8 cellular contexts compared by ENCODE assay signal in genomic region chr9:12723409-12724028, GRCh38. TPM values are rescaled to one million over a fixed set of nuclear protein-coding genes. Genes with fewer than 3 reads are reported as not detected.
DNase-seq lines count a peak whose midpoint lies in the region; ATAC-seq, FAIRE-seq and TF ChIP-seq lines count a peak whose summit lies in the region.

No MANE protein-coding gene starts in this region.

- no peaks in the 10 kb centered on the region for H3K9me1 ChIP-seq in keratinocyte (ENCODE audit: control insufficient read depth, extremely low read depth, insufficient read depth, low read length)

- H3K9me3 ChIP-seq in A549, result no peaks in the 10 kb centered on the region
- no peaks in the 10 kb centered on the region for H3K9me3 ChIP-seq in keratinocyte (ENCODE audit: control insufficient read depth, low read depth, low read length)

- no peaks in the 10 kb centered on the region for H3K4me1 Mint-ChIP-seq in activated T-cell treated with anti-CD3 and anti-CD28 coated beads, Interleukin-2, amount 50 U/mL, for 72 hours (ENCODE audit: low read depth)

- no peaks in the 10 kb centered on the region for H3K36me3 ChIP-seq in keratinocyte (ENCODE audit: control insufficient read depth in 2 of 2, extremely low read depth in 1 of 2, insufficient read depth in 2 of 2, low read length in 2 of 2)

- peak overlapping the region; percentile 58 to 60; a peak in 5 of 6 replicates for H3K27ac ChIP-seq in A549
- H3K27ac ChIP-seq in keratinocyte (ENCODE audit: control insufficient read depth, insufficient read depth, low read length), result peak overlapping the region; percentile 15

- TF ChIP-seq POLR2A in A549 (IDR thresholded peaks at IDR 0.05; ENCODE audit: low read length), result no peak

- dilution Hi-C loops in keratinocyte (cut with MboI; ENCODE audit: extremely low pct_ligation_motif_present, low sequenced_read_pairs), result no loop called here

- H3K4me2 ChIP-seq in A549 (no peak overlapping the region), keratinocyte (ENCODE audit: control insufficient read depth, extremely low read depth, insufficient read depth, low read depth, low read length) (no peak overlapping the region)

- CTCF ChIA-PET in A549 (lab: Yijun Ruan, JAX), result interaction anchor here (0.6 to 9.8 kb wide), 35 partner anchors 10 to 1710 kb away, joined by 3 to 91 read pairs (median 4); partner anchors contain the start of gene LURAP1L

- no peaks in the 10 kb centered on the region for H3K27me3 ChIP-seq in keratinocyte (ENCODE audit: control insufficient read depth, extremely low read depth, insufficient read depth, low read length)

- peak; percentile 83 for TF ChIP-seq CTCF in A549 (IDR thresholded peaks at IDR 0.05)
- peak in 1 of 3 experiments; percentile 34 for TF ChIP-seq CTCF in keratinocyte (optimal IDR thresholded peaks at IDR 0.05 in 1 of 3, IDR thresholded peaks at IDR 0.05 in 1 of 3, conservative IDR thresholded peaks at IDR 0.05 in 1 of 3; ENCODE audit: extremely low read depth in 1 of 3, insufficient read depth in 2 of 3, low read length in 3 of 3)

- H3K4me1 ChIP-seq in A549, result peaks cover 20% of the 10 kb centered on the region; the same call in 2 of the 3 replicates
- peaks cover 18% of the 10 kb centered on the region for H3K4me1 ChIP-seq in keratinocyte (ENCODE audit: control insufficient read depth, extremely low read depth, insufficient read depth, low read length)

- H3K27ac Mint-ChIP-seq in activated T-cell treated with anti-CD3 and anti-CD28 coated beads, Interleukin-2, amount 50 U/mL, for 72 hours, result no peak overlapping the region

- peak; percentile 87 for FAIRE-seq in A549 (lab: Jason Lieb, UNC)
- no peak for FAIRE-seq in keratinocyte (lab: Jason Lieb, UNC)

- no peaks in the 10 kb centered on the region for H3K27me3 Mint-ChIP-seq in activated T-cell treated with anti-CD3 and anti-CD28 coated beads, Interleukin-2, amount 50 U/mL, for 72 hours (ENCODE audit: low read depth)

- no peaks in the 10 kb centered on the region for H4K20me1 ChIP-seq in keratinocyte (ENCODE audit: control insufficient read depth, extremely low read depth, insufficient read depth, low read length)

- no peak overlapping the region for H3K4me3 Mint-ChIP-seq in activated T-cell treated with anti-CD3 and anti-CD28 coated beads, Interleukin-2, amount 50 U/mL, for 72 hours

- POLR2A ChIA-PET in A549 (lab: Yijun Ruan, JAX), result interaction anchor here (1.9 kb wide), 1 partner anchor 53 kb away, joined by 5 read pairs; no protein-coding TSS in a partner anchor

- H3K36me3 Mint-ChIP-seq in activated T-cell treated with anti-CD3 and anti-CD28 coated beads, Interleukin-2, amount 50 U/mL, for 72 hours (ENCODE audit: insufficient read depth in 2 of 2), result no peaks in the 10 kb centered on the region

- H3K9ac ChIP-seq in keratinocyte (ENCODE audit: control insufficient read depth, extremely low read depth, insufficient read depth, low read length), result no peak overlapping the region

- H3K79me2 ChIP-seq in keratinocyte (ENCODE audit: control insufficient read depth, insufficient read depth, low read length), result no peaks in the 10 kb centered on the region

- TF ChIP-seq RAD21 in A549 (conservative IDR thresholded peaks at IDR 0.05 in 1 of 2, IDR thresholded peaks at IDR 0.05 in 1 of 2), result peak; percentile 83 to 93

- H3K9me3 Mint-ChIP-seq in activated T-cell treated with anti-CD3 and anti-CD28 coated beads, Interleukin-2, amount 50 U/mL, for 72 hours, result peaks cover 4 to 13% of the 10 kb centered on the region in 2 donors

- peak in 1 of 2 experiments; percentile 44 for DNase-seq in A549 (ENCODE audit: low read depth in 1 of 2, low spot score in 1 of 2)
- peak; percentile 61 for DNase-seq in HCEC 1CT
- DNase-seq in SKM-1 treated with dmso at 0.1 percent for 144 hours (lab: John Stamatoyannopoulos, UW; ENCODE audit: unreplicated experiment), result peak; percentile 17
- DNase-seq in keratinocyte (ENCODE audit: low read depth, low spot score), result no peak
- DNase-seq in activated T-cell treated with anti-CD3 and anti-CD28 coated beads, Interleukin-2, amount 50 U/mL, for 72 hours, result no peak
- no peak for DNase-seq in effector CD8-positive, alpha-beta T cell (lab: John Stamatoyannopoulos, UW)
- DNase-seq in SK-N-DZ (ENCODE audit: low spot score), result no peak

- WGBS in A549 (ENCODE audit: missing lambda C conversion rate), result 8% methylated on average over 5 of the region's 5 CpGs

- peak overlapping the region; percentile 69 for H2AFZ ChIP-seq in keratinocyte (ENCODE audit: control insufficient read depth, low read length)

- ATAC-seq in A549, result peak in 1 of 2 experiments; percentile 53; a peak in 3 of 6 replicates
- ATAC-seq in activated T-cell treated with anti-CD3 and anti-CD28 coated beads, Interleukin-2, amount 50 U/mL, for 72 hours (replicated peaks in 1 of 2), result no peak
- no peak for ATAC-seq in GM19455 (IDR thresholded peaks at IDR 0.05; ENCODE audit: unreplicated experiment)

- no peak for TF ChIP-seq EP300 in A549 (IDR thresholded peaks at IDR 0.05)

- no peak overlapping the region for H3K4me3 ChIP-seq in A549
- H3K4me3 ChIP-seq in keratinocyte (ENCODE audit: control insufficient read depth in 2 of 3, extremely low read depth in 1 of 3, insufficient read depth in 2 of 3, low read depth in 1 of 3, low read length in 3 of 3), result no peak overlapping the region

TF ChIP-seq in A549, 52 proteins besides CTCF, POLR2A, EP300 and RAD21:
- TF ChIP-seq CEBPB (IDR thresholded peaks at IDR 0.05) (peak; percentile 38 to 74; a peak in 3 of 4 replicates), SMC3 (IDR thresholded peaks at IDR 0.05) (peak; percentile 96), BCL3 (IDR thresholded peaks at IDR 0.05) (no peak)
TF ChIP-seq in A549: peak in this region for 2.

RNA-seq across cellular contexts. Expression of gene TYRP1, which starts 30.3 kb away (rescaled TPM):
- polyA plus RNA-seq in A549 (2011; rRNA removed) (0.12 and 0.17 TPM in 2 replicates), A549 (2017; fragmentation: RNase III; extraction: RNeasy Plus Mini Kit Qiagen cat#74134 plus additional on column Dnase treatment) (0.12 TPM in 2 of 3 replicates, not detected in the other), keratinocyte (0.07 to 0.50 TPM (median 0.19 TPM) in 3 replicates)
- polyA plus RNA-seq in A549 (2012; cell fraction: cytosol; rRNA removed), result not detected in 2 replicates
- not detected in 2 replicates for polyA plus RNA-seq in A549 (2012; cell fraction: nucleus; rRNA removed)
- polyA minus RNA-seq in A549 (2011; rRNA and poly(A)+ RNA removed), result not detected in 2 replicates
- 0.32 TPM for polyA plus RNA-seq in keratinocyte (2011; ENCODE audit: low read depth)
- 1.9 and 4.7 TPM in 2 replicates for polyA plus RNA-seq in keratinocyte (2011; cell fraction: cytosol; rRNA removed)
- 0.52 and 1.2 TPM in 2 replicates for polyA plus RNA-seq in keratinocyte (2011; cell fraction: nucleus; rRNA removed)
- polyA plus RNA-seq in keratinocyte (2012; ENCODE audit: low replicate concordance), result 1.6 TPM in 1 of 2 replicates, not detected in the other
- 0.93 TPM in 1 of 3 replicates, not detected in the others for polyA minus RNA-seq in keratinocyte
- polyA minus RNA-seq in keratinocyte (2011; cell fraction: cytosol; rRNA and poly(A)+ RNA removed), result 3.8 TPM
- polyA minus RNA-seq in keratinocyte (2011; cell fraction: nucleus; rRNA and poly(A)+ RNA removed), result 0.31 and 0.63 TPM in 2 replicates
- not detected for total RNA-seq in activated T-cell treated with anti-CD3 and anti-CD28 coated beads, Interleukin-2, amount 50 U/mL, for 72 hours
- not detected in 2 replicates for polyA plus RNA-seq in SK-N-DZ (2014; cell fraction: cytosol; rRNA removed)
- polyA plus RNA-seq in SK-N-DZ (2014; cell fraction: nucleus; rRNA removed), result 0.17 and 0.76 TPM in 2 replicates

RNA-seq across cellular contexts. Expression of gene LURAP1L, which starts 51.3 kb away (rescaled TPM):
- polyA plus RNA-seq in A549 (2011; rRNA removed) (52.4 and 61.4 TPM in 2 replicates), A549 (2017; fragmentation: RNase III; extraction: RNeasy Plus Mini Kit Qiagen cat#74134 plus additional on column Dnase treatment) (15.6 to 24.4 TPM (median 23.9 TPM) in 3 replicates), keratinocyte (11.9 to 42.7 TPM (median 25.0 TPM) in 3 replicates)
- 14.5 and 16.9 TPM in 2 replicates for polyA plus RNA-seq in A549 (2012; cell fraction: cytosol; rRNA removed)
- polyA plus RNA-seq in A549 (2012; cell fraction: nucleus; rRNA removed), result 23.0 and 32.1 TPM in 2 replicates
- polyA minus RNA-seq in A549 (2011; rRNA and poly(A)+ RNA removed), result 70.0 and 83.0 TPM in 2 replicates
- polyA plus RNA-seq in keratinocyte (2011; ENCODE audit: low read depth), result 34.2 TPM
- polyA plus RNA-seq in keratinocyte (2011; cell fraction: cytosol; rRNA removed), result 17.4 and 18.7 TPM in 2 replicates
- 52.9 and 62.6 TPM in 2 replicates for polyA plus RNA-seq in keratinocyte (2011; cell fraction: nucleus; rRNA removed)
- polyA plus RNA-seq in keratinocyte (2012; ENCODE audit: low replicate concordance), result 8.0 and 35.9 TPM in 2 replicates
- polyA minus RNA-seq in keratinocyte, result 9.9 to 62.2 TPM (median 26.1 TPM) in 3 replicates
- polyA minus RNA-seq in keratinocyte (2011; cell fraction: cytosol; rRNA and poly(A)+ RNA removed), result 20.3 TPM
- polyA minus RNA-seq in keratinocyte (2011; cell fraction: nucleus; rRNA and poly(A)+ RNA removed), result 37.4 and 60.2 TPM in 2 replicates
- total RNA-seq in activated T-cell treated with anti-CD3 and anti-CD28 coated beads, Interleukin-2, amount 50 U/mL, for 72 hours, result not detected
- polyA plus RNA-seq in SK-N-DZ (2014; cell fraction: cytosol; rRNA removed), result 0.35 TPM in 1 of 2 replicates, not detected in the other
- polyA plus RNA-seq in SK-N-DZ (2014; cell fraction: nucleus; rRNA removed), result 0.31 and 0.91 TPM in 2 replicates

Comparison
In these comparisons a context has a peak if more than half of its experiments do, and no peak if none do; other contexts are left out.
1. DNase-seq: peak in HCEC 1CT (single experiment) and SKM-1 treated with dmso at 0.1 percent for 144 hours (single experiment); none in keratinocyte (single experiment), activated T-cell treated with anti-CD3 and anti-CD28 coated beads, Interleukin-2, amount 50 U/mL, for 72 hours (0 of 2), effector CD8-positive, alpha-beta T cell (single experiment) and SK-N-DZ (single experiment).